Comparison of ENCODE assay signal across 19 cellular contexts in genomic region chr6:36326351-36326995, GRCh38. TPM values are rescaled to one million over a fixed set of nuclear protein-coding genes. Genes with fewer than 3 reads are reported as not detected.
A peak's percentile ranks its signal among the peaks of the same experiment; 100 is the strongest.
DNase-seq lines count a peak whose midpoint lies in the region; ATAC-seq and TF ChIP-seq lines count a peak whose summit lies in the region.
"Had no signal": no experiment of that assay in that cellular context is flagged by ENCODE, and none has a peak within 500 bp of the region (broad histone marks: within the 10 kb centered on the region; RNA-seq: fewer than 3 reads in every experiment).

No MANE protein-coding gene starts in this region.

- H3K9me3 ChIP-seq in smooth muscle cell (replicated peaks; ENCODE audit: low read depth) (no peaks in the 10 kb centered on the region), aorta (ENCODE audit: control insufficient read depth, low read length) (no peaks in the 10 kb centered on the region)
- H3K9me3 ChIP-seq: right lobe of liver had no signal

- TF ChIP-seq CTCF in smooth muscle cell (IDR thresholded peaks at IDR 0.05; ENCODE audit: borderline replicate concordance, insufficient read depth, poor library complexity, severe bottlenecking) = no peak

- H3K27ac ChIP-seq in smooth muscle cell (ENCODE audit: low read depth) (no peak overlapping the region), aorta (ENCODE audit: low read depth in 1 of 2, low read length in 2 of 2) (no peak overlapping the region)
- H3K27ac ChIP-seq: 22Rv1, right lobe of liver had no signal

- DNase-seq in DMS 273 (lab: John Stamatoyannopoulos, UW; ENCODE audit: unreplicated experiment) (peak; percentile 74), DMS 273 treated with DMSO at 0.1 percent for 48 hours (lab: John Stamatoyannopoulos, UW) (no peak), NCI-H2227 (lab: John Stamatoyannopoulos, UW; ENCODE audit: unreplicated experiment) (peak; percentile 64), left ventricle myocardium superior (no peak), occipital lobe (lab: John Stamatoyannopoulos, UW) (peak; percentile 52), smooth muscle cell (lab: John Stamatoyannopoulos, UW; ENCODE audit: unreplicated experiment) (no peak), dermis blood vessel endothelial cell (no peak), aorta (no peak)
- DNase-seq: activated B cell treated with CpG ODN at 0.5 μM for 24 hours; activated CD8-positive, alpha-beta memory T cell treated with anti-CD3 and anti-CD28 coated beads, Interleukin-2, amount 10 ng/mL, durations not matched to agents 7 days and 5 days; activated naive CD4-positive, alpha-beta T cell treated with anti-CD3 and anti-CD28 coated beads, Interleukin-2, amount 10 ng/mL, durations not matched to agents 7 days and 5 days; CD4-positive, CD25-positive, alpha-beta regulatory T cell; GDM1; MM.1S; right lobe of liver; stimulated activated CD4-positive, alpha-beta T cell treated with anti-CD3 and anti-CD28 coated beads, Interleukin-4, amount 100 ng/mL, for 24 hours had no signal

- intact Hi-C loops in left ventricle myocardium superior (cut with micrococcal nuclease) = no loop called here
- intact Hi-C loops in aorta (cut with DNase I) = no loop called here

- H2AFZ ChIP-seq in smooth muscle cell (ENCODE audit: low read depth) = no peak overlapping the region

- 72% methylated on average over 7 of the region's 7 CpGs for WGBS in smooth muscle cell (ENCODE audit: low lambda C conversion rate)
- WGBS in aorta, 2 donors = 66 to 75% methylated on average over 7 of the region's 7 CpGs

- H3K27me3 ChIP-seq in smooth muscle cell (ENCODE audit: low read depth) = no peaks in the 10 kb centered on the region
- H3K27me3 ChIP-seq in aorta (ENCODE audit: control insufficient read depth in 1 of 2, insufficient read depth in 2 of 2, low read length in 1 of 2) = no peaks in the 10 kb centered on the region
- H3K27me3 ChIP-seq: right lobe of liver had no signal

- no peak overlapping the region for H3K9ac ChIP-seq in smooth muscle cell (ENCODE audit: low read depth)

- no peaks in the 10 kb centered on the region for H4K20me1 ChIP-seq in smooth muscle cell (ENCODE audit: low read depth)

- H3K36me3 ChIP-seq in smooth muscle cell (ENCODE audit: low read depth) (no peaks in the 10 kb centered on the region), aorta (ENCODE audit: control insufficient read depth in 1 of 2, insufficient read depth in 2 of 2, low read length in 1 of 2) (no peaks in the 10 kb centered on the region)
- H3K36me3 ChIP-seq: right lobe of liver had no signal

- peaks cover 4% of the 10 kb centered on the region for H3F3A ChIP-seq in smooth muscle cell (ENCODE audit: low read depth)

- H3K79me2 ChIP-seq in smooth muscle cell (ENCODE audit: low read depth) = no peaks in the 10 kb centered on the region

- ATAC-seq in left ventricle myocardium superior (peak; percentile 65), aorta (ENCODE audit: low FRiP score) (no peak)
- ATAC-seq: activated CD8-positive, alpha-beta memory T cell treated with anti-CD3 and anti-CD28 coated beads, Interleukin-2, amount 10 ng/mL, durations not matched to agents 7 days and 5 days had no signal

- H3K4me1 ChIP-seq in smooth muscle cell (ENCODE audit: low read depth) (no peaks in the 10 kb centered on the region), aorta (ENCODE audit: control insufficient read depth in 1 of 2, insufficient read depth in 2 of 2, low read length in 2 of 2) (no peaks in the 10 kb centered on the region)
- H3K4me1 ChIP-seq: right lobe of liver had no signal

- H3K4me3 ChIP-seq in smooth muscle cell (no peak overlapping the region), aorta (ENCODE audit: low read length in 2 of 2) (no peak overlapping the region)
- H3K4me3 ChIP-seq: right lobe of liver had no signal

- H3K4me2 ChIP-seq in smooth muscle cell = no peak overlapping the region

RNA-seq across cellular contexts. Expression of gene BNIP5, which starts 10.2 kb away (rescaled TPM):
- total RNA-seq in left ventricle myocardium superior (not detected), occipital lobe (not detected), smooth muscle cell (not detected in 2 replicates), dermis blood vessel endothelial cell (not detected in 2 replicates), aorta (not detected)
- polyA plus RNA-seq in smooth muscle cell (not detected in 2 replicates), aorta (1 to 10 TPM in 1 of 2 donors, not detected in 1; 2.3 TPM)
- total RNA-seq: activated CD8-positive, alpha-beta memory T cell treated with anti-CD3 and anti-CD28 coated beads, Interleukin-2, amount 10 ng/mL, durations not matched to agents 7 days and 5 days; CD4-positive, CD25-positive, alpha-beta regulatory T cell; right lobe of liver; ureter had no signal
- polyA plus RNA-seq: CD4-positive, CD25-positive, alpha-beta regulatory T cell; keratinocyte had no signal

RNA-seq across cellular contexts. Expression of gene PNPLA1, which starts 56.6 kb away (rescaled TPM):
- total RNA-seq in left ventricle myocardium superior (not detected), occipital lobe (not detected), smooth muscle cell (0.09 TPM in 1 of 2 replicates, not detected in the other), dermis blood vessel endothelial cell (not detected in 2 replicates), aorta (under 1 TPM in 1 of 2 donors, not detected in 1; 0.23 TPM)
- polyA plus RNA-seq in smooth muscle cell (not detected in 2 replicates), aorta (under 1 TPM in 1 of 2 donors, not detected in 1; 0.15 TPM)
- total RNA-seq: activated B cell treated with CpG ODN at 0.5 μM for 24 hours; activated CD8-positive, alpha-beta memory T cell treated with anti-CD3 and anti-CD28 coated beads, Interleukin-2, amount 10 ng/mL, durations not matched to agents 7 days and 5 days; right lobe of liver had no signal
- polyA plus RNA-seq: CD4-positive, CD25-positive, alpha-beta regulatory T cell had no signal

Comparison
In these comparisons a context has a peak if more than half of its experiments do, and no peak if none do; other contexts are left out.
1. DNase-seq: peak in DMS 273 (single experiment), NCI-H2227 (single experiment) and occipital lobe (single experiment); none in DMS 273 treated with DMSO at 0.1 percent for 48 hours (single experiment), left ventricle myocardium superior (single experiment), smooth muscle cell (single experiment), dermis blood vessel endothelial cell (single experiment) and aorta (0 of 2).